In genomic region chr1:2545754-2546514, GRCh38 we compare ENCODE assay signal across 8 cellular contexts. TPM values are rescaled to one million over a fixed set of nuclear protein-coding genes. Genes with fewer than 3 reads are reported as not detected.
DNase-seq lines count a peak whose midpoint lies in the region; ATAC-seq and TF ChIP-seq lines count a peak whose summit lies in the region.

No MANE protein-coding gene starts in this region.

- H3K9me3 ChIP-seq in T-helper 17 cell (ENCODE audit: control insufficient read depth, low read length, poor library complexity, severe bottlenecking): no peaks in the 10 kb centered on the region
- H3K9me3 ChIP-seq in right cardiac atrium (ENCODE audit: control insufficient read depth, low read length): no peaks in the 10 kb centered on the region

- H3K4me1 Mint-ChIP-seq in T-helper 17 cell: peaks cover 10% of the 10 kb centered on the region

- H3K27ac ChIP-seq in angular gyrus (ENCODE audit: low read depth, low read length): peak overlapping the region; percentile 64
- peak overlapping the region; percentile 75 for H3K27ac ChIP-seq in right cardiac atrium (ENCODE audit: low read length)

- H3K27me3 Mint-ChIP-seq in T-helper 17 cell: no peaks in the 10 kb centered on the region

- CTCF ChIA-PET in HEK293T (lab: Yijun Ruan, JAX): no interaction called here

- peak overlapping the region; percentile 46 for H3K4me3 ChIP-seq in right cardiac atrium (ENCODE audit: low read length)

- intact Hi-C loops in right cardiac atrium (cut with DNase I): loop anchor here (2.0 to 5.0 kb wide), 3 partner anchors 129 to 134 kb away; partner anchors contain the start of gene PEX10 (in 1 of the 4)
- intact Hi-C loops in sciatic nerve (cut with DNase I): loop anchor here (1.0 kb wide), 1 partner anchor 69 kb away; no protein-coding TSS in a partner anchor

- no peaks in the 10 kb centered on the region for H3K27me3 ChIP-seq in right cardiac atrium (ENCODE audit: control insufficient read depth, insufficient read depth)

- POLR2A ChIA-PET in HEK293T (lab: Yijun Ruan, JAX): interaction anchor here (0.8 to 4.5 kb wide), 7 partner anchors 11 to 318 kb away, joined by 3 to 74 read pairs (median 4); partner anchors contain the start of genes HES5, PANK4, PEX10 and PRXL2B

- H3K36me3 Mint-ChIP-seq in T-helper 17 cell (ENCODE audit: low read depth): no peaks in the 10 kb centered on the region

- ATAC-seq in T-helper 17 cell (peak; percentile 60), right cardiac atrium (peak; percentile 65 to 66), sciatic nerve (peak; percentile 65)

- peaks cover 9% of the 10 kb centered on the region for H3K4me1 ChIP-seq in right cardiac atrium (ENCODE audit: control insufficient read depth, insufficient read depth, low read length)

- peak overlapping the region; percentile 93 for H3K4me3 Mint-ChIP-seq in T-helper 17 cell

- WGBS in right cardiac atrium: 2% methylated on average over 43 of the region's 43 CpGs

- peak overlapping the region; percentile 96 for H3K27ac Mint-ChIP-seq in T-helper 17 cell

- DNase-seq in GM03348 (ENCODE audit: low spot score) (peak; percentile 93), HEK293T (ENCODE audit: extremely low spot score) (peak; percentile 93), NCI-H1105 treated with DMSO at 0.1 percent for 48 hours (lab: John Stamatoyannopoulos, UW) (peak; percentile 42), T-helper 17 cell (peak; percentile 86 to 91 (median 90)), right cardiac atrium (peak; percentile 91 to 97 (median 96)), sciatic nerve (ENCODE audit: low spot score) (peak; percentile 92), NCI-H2107 (lab: John Stamatoyannopoulos, UW) (no peak)

TF ChIP-seq in HEK293T, 16 proteins besides CTCF, POLR2A, EP300 and RAD21:
- no peak for TF ChIP-seq FOXM1 (IDR thresholded peaks at IDR 0.05; ENCODE audit: borderline replicate concordance)
- TF ChIP-seq NFRKB (IDR thresholded peaks at IDR 0.05): no peak
- TF ChIP-seq SUZ12 (IDR thresholded peaks at IDR 0.05): no peak
- no peak for TF ChIP-seq ELF4 (IDR thresholded peaks at IDR 0.05)
- TF ChIP-seq BHLHE40 (IDR thresholded peaks at IDR 0.05; ENCODE audit: borderline replicate concordance): no peak
- TF ChIP-seq CTBP1 (IDR thresholded peaks at IDR 0.05; ENCODE audit: borderline replicate concordance): 0 out of 2 replicates have a peak, but pooled peaks have one; percentile 17
- peak; percentile 69; the same call in 1 of the 2 replicates for TF ChIP-seq L3MBTL2 (conservative IDR thresholded peaks at IDR 0.05)
- no peak for TF ChIP-seq SP1 (IDR thresholded peaks at IDR 0.05)

RNA-seq across cellular contexts. Expression of gene TNFRSF14, which starts 10.2 kb away (rescaled TPM):
- total RNA-seq in T-helper 17 cell: 100 to 1,000 TPM; 179 to 212 TPM
- 10 to 100 TPM; 17.6 to 25.5 (median 21.8) TPM for total RNA-seq in right cardiac atrium
- 27.6 TPM for polyA plus RNA-seq in right cardiac atrium
- 73.3 TPM for total RNA-seq in sciatic nerve

RNA-seq across cellular contexts. Expression of gene HES5, which starts 15.9 kb away (rescaled TPM):
- total RNA-seq in T-helper 17 cell (not detected), right cardiac atrium (1 to 10 TPM in 2 of 4 donors, under 1 TPM in 2; 0.61 to 1.8 (median 1.2) TPM), sciatic nerve (2.1 TPM)
- polyA plus RNA-seq in right cardiac atrium: 0.52 TPM

RNA-seq across cellular contexts. Expression of gene PANK4, which starts 19.5 kb away (rescaled TPM):
- total RNA-seq in T-helper 17 cell (10 to 100 TPM; 47.9 to 53.5 TPM), right cardiac atrium (10 to 100 TPM; 35.2 to 51.3 (median 45.1) TPM), sciatic nerve (32.3 TPM)
- 38.7 TPM for polyA plus RNA-seq in right cardiac atrium

RNA-seq across cellular contexts. Expression of gene PRXL2B, which starts 40.6 kb away (rescaled TPM):
- 10 to 100 TPM; 17.6 to 18.5 TPM for total RNA-seq in T-helper 17 cell
- total RNA-seq in right cardiac atrium: 10 to 100 TPM in 2 of 4 donors, 1 to 10 TPM in 2; 8.0 to 11.8 (median 10.4) TPM
- polyA plus RNA-seq in right cardiac atrium: 9.3 TPM
- total RNA-seq in sciatic nerve: 23.9 TPM
